In the genomic region with DNA sequence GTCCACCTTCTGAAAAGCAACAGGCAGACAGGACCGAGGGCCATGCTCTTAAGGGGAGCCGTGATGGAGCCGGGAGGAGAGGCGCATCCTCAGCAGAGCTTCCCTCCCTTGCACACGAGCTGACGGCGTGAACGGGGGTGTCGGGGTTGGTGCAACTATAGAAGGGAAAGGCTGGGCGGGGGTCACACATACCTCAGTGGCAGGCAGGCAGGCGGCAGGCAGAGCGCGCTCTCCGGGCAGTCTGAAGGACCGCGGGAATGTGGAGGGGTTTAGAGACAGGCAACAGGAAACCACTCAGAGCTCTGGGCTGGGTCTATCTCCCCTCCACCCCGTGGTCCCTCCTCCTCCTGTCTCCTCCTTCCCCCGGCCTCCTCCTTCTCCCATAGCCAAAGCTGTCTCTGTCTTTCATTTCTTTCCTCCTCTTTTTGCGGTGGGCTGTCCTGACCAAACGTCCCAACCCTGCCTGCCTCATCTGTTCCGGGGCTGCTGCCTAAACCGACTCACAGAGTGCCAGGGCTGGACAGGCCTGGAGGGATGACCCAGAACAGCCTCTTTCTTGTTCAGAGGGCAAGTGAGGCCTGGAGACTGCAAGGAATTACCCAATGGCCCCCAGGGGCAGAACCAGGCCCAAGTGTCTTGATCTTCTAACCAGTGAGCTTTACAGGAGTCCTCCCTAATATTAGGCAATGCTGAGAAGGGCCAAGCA, we compare ENCODE assay signal across 7 cellular contexts. TPM values are rescaled to one million over a fixed set of nuclear protein-coding genes. Genes with fewer than 3 reads are reported as not detected.
DNase-seq lines count a peak whose midpoint lies in the region; ATAC-seq, FAIRE-seq and TF ChIP-seq lines count a peak whose summit lies in the region.

A gene with protein sequence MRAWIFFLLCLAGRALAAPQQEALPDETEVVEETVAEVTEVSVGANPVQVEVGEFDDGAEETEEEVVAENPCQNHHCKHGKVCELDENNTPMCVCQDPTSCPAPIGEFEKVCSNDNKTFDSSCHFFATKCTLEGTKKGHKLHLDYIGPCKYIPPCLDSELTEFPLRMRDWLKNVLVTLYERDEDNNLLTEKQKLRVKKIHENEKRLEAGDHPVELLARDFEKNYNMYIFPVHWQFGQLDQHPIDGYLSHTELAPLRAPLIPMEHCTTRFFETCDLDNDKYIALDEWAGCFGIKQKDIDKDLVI (minus strand): TSS at position 243 of the 706 bp plus-strand sequence. CDS start 10,727 bp downstream, outside the sequence.

- H3K4me1 ChIP-seq in sigmoid colon = peaks cover 0 to 48% (median 45%) of the 10 kb centered on the region in 4 donors

- DNase-seq in NCI-H510A treated with DMSO at 0.1 percent for 48 hours (lab: John Stamatoyannopoulos, UW) (peak; percentile 35), bronchial epithelial cell (ENCODE audit: low read depth) (no peak), iPS-NIHi11 (ENCODE audit: low spot score) (peak; percentile 76), sigmoid colon (peak; percentile 94)
- DNase-seq in stimulated activated CD4-positive, alpha-beta T cell treated with anti-CD3 and anti-CD28 coated beads, Interleukin-2, amount 100 ng/mL, for 48 hours = no peak

- H3K4me3 ChIP-seq in bronchial epithelial cell (ENCODE audit: low read depth, low read length) (peak within 1 kb of the TSS; percentile 20), sigmoid colon (peak within 1 kb of the TSS; percentile 38 to 69 (median 63))

- intact Hi-C loops in sigmoid colon (cut with DNase I) = no loop called here

- no peaks in the 10 kb centered on the region for H3K9me3 ChIP-seq in sigmoid colon

- 9 to 33% methylated on average over 22 of the region's 22 CpGs for WGBS in sigmoid colon, 2 donors

- no peak for TF ChIP-seq EP300 in sigmoid colon (IDR thresholded peaks at IDR 0.05)

- peak within 1 kb of the TSS; percentile 87 to 95 (median 90) for H3K27ac ChIP-seq in sigmoid colon

- peak; percentile 86 to 96 for TF ChIP-seq POLR2A in sigmoid colon (IDR thresholded peaks at IDR 0.05)

- H3K36me3 ChIP-seq in bronchial epithelial cell (ENCODE audit: control insufficient read depth, insufficient read depth, low read length) (no peaks in the 10 kb centered on the region), sigmoid colon (no peaks in the 10 kb centered on the region)

- TF ChIP-seq CTCF in bronchial epithelial cell (IDR thresholded peaks at IDR 0.05; ENCODE audit: insufficient read depth, low read length, severe bottlenecking) (no peak), sigmoid colon (IDR thresholded peaks at IDR 0.05) (no peak)

- no peak for FAIRE-seq in bronchial epithelial cell (lab: Jason Lieb, UNC)

- peak; percentile 91 for ATAC-seq in GM18502 (IDR thresholded peaks at IDR 0.05; ENCODE audit: poor library complexity, unreplicated experiment)
- ATAC-seq in HG02571 (IDR thresholded peaks at IDR 0.05; ENCODE audit: unreplicated experiment) = peak; percentile 72

- H3K27me3 ChIP-seq in bronchial epithelial cell (ENCODE audit: control insufficient read depth, insufficient read depth, low read length) (no peaks in the 10 kb centered on the region), sigmoid colon (no peaks in the 10 kb centered on the region)

RNA-seq across cellular contexts. Expression of the gene that starts here (rescaled TPM):
- total RNA-seq in bronchial epithelial cell = 10.5 and 22.6 TPM in 2 replicates
- 100 to 1,000 TPM; 168 to 821 (median 339) TPM for total RNA-seq in sigmoid colon
- 100 to 1,000 TPM in 1 of 3 donors, 10 to 100 TPM in 2; 47.6 to 272 (median 70.9) TPM for polyA plus RNA-seq in sigmoid colon

Comparison
In these comparisons a context has a peak if more than half of its experiments do, and no peak if none do; other contexts are left out.
1. DNase-seq: peak in NCI-H510A treated with DMSO at 0.1 percent for 48 hours (single experiment), iPS-NIHi11 (single experiment) and sigmoid colon (single experiment); none in bronchial epithelial cell (single experiment) and stimulated activated CD4-positive, alpha-beta T cell treated with anti-CD3 and anti-CD28 coated beads, Interleukin-2, amount 100 ng/mL, for 48 hours (0 of 2).